In genomic region chr4:721261-722171, GRCh38 we compare ENCODE assay signal across 13 cellular contexts. TPM values are rescaled to one million over a fixed set of nuclear protein-coding genes. Genes with fewer than 3 reads are reported as not detected.
DNase-seq lines count a peak whose midpoint lies in the region; ATAC-seq, FAIRE-seq and TF ChIP-seq lines count a peak whose summit lies in the region.
"Had no signal": no experiment of that assay in that cellular context is flagged by ENCODE, and none has a peak within 500 bp of the region (broad histone marks: within the 10 kb centered on the region; RNA-seq: fewer than 3 reads in every experiment).

No MANE protein-coding gene starts in this region.

- peak overlapping the region; percentile 53 for H3K4ac ChIP-seq in trophoblast cell (ENCODE audit: low read depth, low read length)

- FAIRE-seq in K562 (lab: Jason Lieb, UNC) = no peak

- no peak overlapping the region for H2AK5ac ChIP-seq in trophoblast cell (ENCODE audit: low read length)

- H3K79me2 ChIP-seq in K562 (ENCODE audit: control insufficient read depth, insufficient read depth, low read length) (peaks cover 62% of the 10 kb centered on the region), trophoblast cell (ENCODE audit: control insufficient read depth, insufficient read depth, low read length, poor library complexity) (peaks cover 34% of the 10 kb centered on the region)

- H3K9me3 ChIP-seq in K562 (replicated peaks; ENCODE audit: control insufficient read depth, insufficient read depth, low read depth, low read length) = peaks cover 1% of the 10 kb centered on the region
- H3K9me3 ChIP-seq in trophoblast cell (ENCODE audit: insufficient read depth, low read depth, low read length) = peaks cover 8% of the 10 kb centered on the region
- no peaks in the 10 kb centered on the region for H3K9me3 ChIP-seq in body of pancreas

- TF ChIP-seq CTCF in K562 (IDR thresholded peaks at IDR 0.05 in 2 of 3, conservative IDR thresholded peaks at IDR 0.05 in 1 of 3; ENCODE audit: insufficient read depth in 2 of 3, low read depth in 1 of 3, low read length in 3 of 3) = no peak
- no peak for TF ChIP-seq CTCF in body of pancreas (IDR thresholded peaks at IDR 0.05)

- DNase-seq in EH (ENCODE audit: low read depth) (peak; percentile 46), K562 (ENCODE audit: extremely low read depth in 1 of 4, low spot score in 3 of 4) (no peak), left ventricle myocardium superior (peak; percentile 62), trophoblast cell (peak in 1 of 2 donors; percentile 12), iPS-NIHi11 (ENCODE audit: low spot score) (no peak), body of pancreas (no peak), erythroblast (lab: John Stamatoyannopoulos, UW) (no peak), KG1 (lab: John Stamatoyannopoulos, UW) (no peak)
- DNase-seq: activated CD4-positive, alpha-beta T cell treated with anti-CD3 and anti-CD28 coated beads, Interleukin-2, amount 10 ng/mL, durations not matched to agents 24 days and 14 days; CD4-positive, alpha-beta T cell; NCI-H1694; RPMI8226 had no signal

- no peaks in the 10 kb centered on the region; the same call in 1 of the 2 replicates for H4K20me1 ChIP-seq in K562 (replicated peaks; ENCODE audit: control insufficient read depth, insufficient read depth, low read length)

- H3K27ac ChIP-seq in K562 (ENCODE audit: extremely low read depth, low read depth, low read length) = no peak overlapping the region
- no peak overlapping the region for H3K27ac ChIP-seq in trophoblast cell (ENCODE audit: low read depth, low read length)
- H3K27ac ChIP-seq in body of pancreas = no peak overlapping the region

- TF ChIP-seq EP300 in K562 (IDR thresholded peaks at IDR 0.05; ENCODE audit: low read length) = no peak

- no peak overlapping the region for H4K91ac ChIP-seq in trophoblast cell (ENCODE audit: low read depth, low read length)

- no TSS peak for BruUV-seq in K562 (replicated peaks; lab: Mats Ljungman, UMichigan)

- H3K27me3 ChIP-seq in K562 (ENCODE audit: control insufficient read depth in 2 of 2, insufficient read depth in 2 of 2, low read length in 2 of 2) (no peaks in the 10 kb centered on the region), trophoblast cell (ENCODE audit: insufficient read depth, low read length) (no peaks in the 10 kb centered on the region), body of pancreas (no peaks in the 10 kb centered on the region)

- no peaks in the 10 kb centered on the region for H3K9me1 ChIP-seq in K562 (ENCODE audit: control insufficient read depth, insufficient read depth, low read length)

- no peak overlapping the region for H2AFZ ChIP-seq in K562 (ENCODE audit: low read depth, low read length)
- no peak overlapping the region for H2AFZ ChIP-seq in trophoblast cell (ENCODE audit: insufficient read depth, low read length, poor library complexity)

- in situ Hi-C loops in K562 (cut with MboI) = no loop called here

- intact Hi-C loops in K562 (cut with micrococcal nuclease) (no loop called here), left ventricle myocardium superior (cut with micrococcal nuclease) (no loop called here), body of pancreas (cut with DNase I) (no loop called here)

- H3K9ac ChIP-seq in K562 (ENCODE audit: insufficient read depth in 1 of 2, low read depth in 2 of 2, low read length in 2 of 2) (no peak overlapping the region), trophoblast cell (ENCODE audit: low read length) (no peak overlapping the region)

- no peak overlapping the region for H2BK120ac ChIP-seq in trophoblast cell (ENCODE audit: insufficient read depth, low read length, poor library complexity)

- no peak overlapping the region for H2BK12ac ChIP-seq in trophoblast cell (ENCODE audit: low read length)

- CTCF ChIA-PET in K562 (lab: Yijun Ruan, JAX; ENCODE audit: low intra/inter-chr PET ratio) = no interaction called here

- TF ChIP-seq POLR2A in K562 (conservative IDR thresholded peaks at IDR 0.05) = no peak
- no peak for TF ChIP-seq POLR2A in body of pancreas (IDR thresholded peaks at IDR 0.05)
- no peak for TF ChIP-seq POLR2A in erythroblast (IDR thresholded peaks at IDR 0.05; ENCODE audit: low read length)

- H3K4me3 ChIP-seq in K562 = no peak overlapping the region
- no peak overlapping the region for H3K4me3 ChIP-seq in trophoblast cell (ENCODE audit: low read depth, low read length)
- no peak overlapping the region for H3K4me3 ChIP-seq in body of pancreas

- peaks cover 16% of the 10 kb centered on the region; the same call in 2 of the 3 replicates for H3K36me3 ChIP-seq in K562 (ENCODE audit: control insufficient read depth, insufficient read depth, low read length)
- peaks cover 34 to 56% of the 10 kb centered on the region in 2 experiments for H3K36me3 ChIP-seq in trophoblast cell (ENCODE audit: control insufficient read depth in 1 of 2, insufficient read depth in 2 of 2, low read length in 2 of 2)
- H3K36me3 ChIP-seq in body of pancreas (replicated peaks in 1 of 2; ENCODE audit: insufficient read depth in 1 of 2, low read depth in 2 of 2) = no peaks in the 10 kb centered on the region

- no peak for TF ChIP-seq RAD21 in K562 (CRISPR knock-in tag; conservative IDR thresholded peaks at IDR 0.05 in 1 of 2, IDR thresholded peaks at IDR 0.05 in 1 of 2)

- WGBS in K562 (ENCODE audit: insufficient coverage, low coverage, missing lambda C conversion rate) = 92% methylated on average over 24 of the region's 31 CpGs
- no CpG with 5 or more reads among the region's 31 CpGs for WGBS in trophoblast cell (ENCODE audit: extremely low coverage, insufficient coverage, insufficient read length)
- 81 to 86% methylated on average over 31 of the region's 31 CpGs for WGBS in body of pancreas, 2 donors

- no peak for ATAC-seq in K562
- peak; percentile 35 for ATAC-seq in left ventricle myocardium superior
- ATAC-seq in body of pancreas = no peak

- H4K12ac ChIP-seq in trophoblast cell (ENCODE audit: low read depth, low read length) = no peak overlapping the region

- no peak overlapping the region for H3K23ac ChIP-seq in trophoblast cell (ENCODE audit: low read length)

- no peaks in the 10 kb centered on the region for H3K79me1 ChIP-seq in trophoblast cell (ENCODE audit: low read length)

- H3K4me1 ChIP-seq in K562 (replicated peaks in 1 of 2; ENCODE audit: control insufficient read depth in 2 of 2, insufficient read depth in 2 of 2, low read length in 2 of 2) (peaks cover 8 to 57% of the 10 kb centered on the region in 2 experiments), trophoblast cell (ENCODE audit: control insufficient read depth in 1 of 2, insufficient read depth in 2 of 2, low read length in 2 of 2) (no peaks in the 10 kb centered on the region), body of pancreas (no peaks in the 10 kb centered on the region)

- H3K18ac ChIP-seq in trophoblast cell (ENCODE audit: low read length) = peak overlapping the region; percentile 32

- no peak overlapping the region for H2BK5ac ChIP-seq in trophoblast cell (ENCODE audit: low read depth, low read length, poor library complexity)

- H3K4me2 ChIP-seq in K562 (ENCODE audit: insufficient read depth, low read length) (no peak overlapping the region), trophoblast cell (ENCODE audit: low read length) (no peak overlapping the region)

- no peak overlapping the region for H4K8ac ChIP-seq in trophoblast cell (ENCODE audit: low read depth, low read length)

- no peak overlapping the region for H3K14ac ChIP-seq in trophoblast cell (ENCODE audit: low read length)

- POLR2A ChIA-PET in K562 (lab: Yijun Ruan, JAX) = interaction anchor here (0.5 to 0.6 kb wide), 2 partner anchors 263 to 628 kb away, joined by 3 read pairs; no protein-coding TSS in a partner anchor

RNA-seq across cellular contexts. Expression of gene PCGF3, which starts 15.9 kb away (rescaled TPM):
- total RNA-seq in K562 (2011; cell fraction: chromatin; rRNA removed; ENCODE audit: low replicate concordance) = 122 and 175 TPM in 2 replicates
- total RNA-seq in K562 (2011; cell fraction: nucleolus; rRNA removed) = 123 and 128 TPM in 2 replicates
- total RNA-seq in K562 (2011; cell fraction: nucleoplasm; rRNA removed) = 119 and 129 TPM in 2 replicates
- total RNA-seq in K562 (2014; rRNA removed) = 31.3 and 39.9 TPM in 2 replicates
- total RNA-seq in K562 (2014; rRNA removed; fragmentation: Illumina TruSeq; extraction: Trizol) = 13.3 and 14.7 TPM in 2 replicates
- 19.1 and 20.3 TPM in 2 replicates for total RNA-seq in K562 (2015; rRNA removed; fragmentation: Illumina TruSeq; extraction: Trizol)
- 39.6 and 46.1 TPM in 2 replicates for total RNA-seq in K562 (2021)
- 37.2 and 42.2 TPM in 2 replicates for polyA plus RNA-seq in K562 (2011; rRNA removed)
- 35.7 and 39.0 TPM in 2 replicates for polyA plus RNA-seq in K562 (2011; cell fraction: cytosol; rRNA removed)
- 197 and 242 TPM in 2 replicates for polyA plus RNA-seq in K562 (2011; cell fraction: nucleus; rRNA removed)
- polyA plus RNA-seq in K562 (2012) = 22.9 and 34.4 TPM in 2 replicates
- polyA plus RNA-seq in K562 (2014; fragmentation: Illumina TruSeq; extraction: Trizol) = 18.9 and 20.4 TPM in 2 replicates
- polyA plus RNA-seq in K562 (2014; fragmentation: Nextera tagmentation; extraction: Ambion mirVana) = 1 to 10 TPM; 2.6 to 4.3 TPM
- polyA plus RNA-seq in K562 (2014; rRNA removed) = 40.1 and 40.2 TPM in 2 replicates
- 25.9 and 30.6 TPM in 2 replicates for polyA minus RNA-seq in K562 (2011; rRNA and poly(A)+ RNA removed)
- 22.7 and 34.9 TPM in 2 replicates for polyA minus RNA-seq in K562 (2011; cell fraction: cytosol; rRNA and poly(A)+ RNA removed)
- 74.0 and 79.4 TPM in 2 replicates for polyA minus RNA-seq in K562 (2011; cell fraction: nucleus; rRNA and poly(A)+ RNA removed)
- 20.9 TPM for total RNA-seq in left ventricle myocardium superior
- polyA plus RNA-seq in trophoblast cell (2013) = 63.6 and 66.1 TPM in 2 replicates
- total RNA-seq in body of pancreas = 10 to 100 TPM; 16.8 to 31.1 TPM

RNA-seq across cellular contexts. Expression of gene SLC49A3, which starts 32.6 kb away (rescaled TPM):
- total RNA-seq in K562 (2011; cell fraction: chromatin; rRNA removed; ENCODE audit: low replicate concordance) = not detected in 2 replicates
- 0.39 TPM in 1 of 2 replicates, not detected in the other for total RNA-seq in K562 (2011; cell fraction: nucleolus; rRNA removed)
- 0.61 TPM in 1 of 2 replicates, not detected in the other for total RNA-seq in K562 (2011; cell fraction: nucleoplasm; rRNA removed)
- total RNA-seq in K562 (2014; rRNA removed) (not detected in 2 replicates), K562 (2014; rRNA removed; fragmentation: Illumina TruSeq; extraction: Trizol) (not detected in 2 replicates), K562 (2015; rRNA removed; fragmentation: Illumina TruSeq; extraction: Trizol) (not detected in 2 replicates), K562 (2021) (0.24 and 0.29 TPM in 2 replicates), left ventricle myocardium superior (12.6 TPM), body of pancreas (1 to 10 TPM; 8.0 to 8.2 TPM)
- polyA plus RNA-seq in K562 (2011; rRNA removed) (not detected in 2 replicates), K562 (2014; fragmentation: Illumina TruSeq; extraction: Trizol) (not detected in 2 replicates), K562 (2014; fragmentation: Nextera tagmentation; extraction: Ambion mirVana) (not detected), K562 (2014; rRNA removed) (0.18 and 0.41 TPM in 2 replicates)
- 0.03 and 0.22 TPM in 2 replicates for polyA plus RNA-seq in K562 (2011; cell fraction: cytosol; rRNA removed)
- 0.25 and 0.55 TPM in 2 replicates for polyA plus RNA-seq in K562 (2011; cell fraction: nucleus; rRNA removed)
- 0.21 and 0.30 TPM in 2 replicates for polyA plus RNA-seq in K562 (2012)
- not detected in 2 replicates for polyA minus RNA-seq in K562 (2011; rRNA and poly(A)+ RNA removed)
- not detected in 2 replicates for polyA minus RNA-seq in K562 (2011; cell fraction: cytosol; rRNA and poly(A)+ RNA removed)
- not detected in 2 replicates for polyA minus RNA-seq in K562 (2011; cell fraction: nucleus; rRNA and poly(A)+ RNA removed)
- polyA plus RNA-seq in trophoblast cell (2013) = 1.8 and 2.1 TPM in 2 replicates
- polyA plus RNA-seq: neural cell had no signal

RNA-seq across cellular contexts. Expression of gene MYL5, which starts 47.2 kb away (rescaled TPM):
- total RNA-seq in K562 (2011; cell fraction: chromatin; rRNA removed; ENCODE audit: low replicate concordance) = 13.3 and 32.0 TPM in 2 replicates
- 19.7 and 19.9 TPM in 2 replicates for total RNA-seq in K562 (2011; cell fraction: nucleolus; rRNA removed)
- 9.6 and 13.4 TPM in 2 replicates for total RNA-seq in K562 (2011; cell fraction: nucleoplasm; rRNA removed)
- total RNA-seq in K562 (2014; rRNA removed) (4.9 and 6.2 TPM in 2 replicates), K562 (2014; rRNA removed; fragmentation: Illumina TruSeq; extraction: Trizol) (2.6 and 3.1 TPM in 2 replicates), K562 (2015; rRNA removed; fragmentation: Illumina TruSeq; extraction: Trizol) (5.1 and 5.9 TPM in 2 replicates), K562 (2021) (9.1 and 10.0 TPM in 2 replicates), left ventricle myocardium superior (2.7 TPM), body of pancreas (1 to 10 TPM; 3.0 to 6.0 TPM)
- polyA plus RNA-seq in K562 (2011; rRNA removed) (3.8 and 4.1 TPM in 2 replicates), K562 (2014; fragmentation: Illumina TruSeq; extraction: Trizol) (3.4 and 5.5 TPM in 2 replicates), K562 (2014; fragmentation: Nextera tagmentation; extraction: Ambion mirVana) (1 to 10 TPM; 1.4 TPM), K562 (2014; rRNA removed) (6.0 and 6.9 TPM in 2 replicates)
- polyA plus RNA-seq in K562 (2011; cell fraction: cytosol; rRNA removed) = 2.8 TPM in 2 replicates
- polyA plus RNA-seq in K562 (2011; cell fraction: nucleus; rRNA removed) = 18.2 and 29.5 TPM in 2 replicates
- 9.3 and 13.7 TPM in 2 replicates for polyA plus RNA-seq in K562 (2012)
- polyA minus RNA-seq in K562 (2011; rRNA and poly(A)+ RNA removed) = 3.1 and 4.0 TPM in 2 replicates
- polyA minus RNA-seq in K562 (2011; cell fraction: cytosol; rRNA and poly(A)+ RNA removed) = 0.76 and 1.5 TPM in 2 replicates
- 11.0 and 13.6 TPM in 2 replicates for polyA minus RNA-seq in K562 (2011; cell fraction: nucleus; rRNA and poly(A)+ RNA removed)
- polyA plus RNA-seq in trophoblast cell (2013) = 5.2 and 5.5 TPM in 2 replicates

RNA-seq across cellular contexts. Expression of gene ATP5ME, which starts 47.4 kb away (rescaled TPM):
- 72.8 and 88.6 TPM in 2 replicates for total RNA-seq in K562 (2011; cell fraction: chromatin; rRNA removed; ENCODE audit: low replicate concordance)
- 122 and 189 TPM in 2 replicates for total RNA-seq in K562 (2011; cell fraction: nucleolus; rRNA removed)
- 125 and 130 TPM in 2 replicates for total RNA-seq in K562 (2011; cell fraction: nucleoplasm; rRNA removed)
- total RNA-seq in K562 (2014; rRNA removed) (746 and 978 TPM in 2 replicates), K562 (2014; rRNA removed; fragmentation: Illumina TruSeq; extraction: Trizol) (839 and 887 TPM in 2 replicates), K562 (2015; rRNA removed; fragmentation: Illumina TruSeq; extraction: Trizol) (914 and 930 TPM in 2 replicates), K562 (2021) (509 and 535 TPM in 2 replicates), left ventricle myocardium superior (1,128 TPM), body of pancreas (10 to 100 TPM; 20.2 to 37.9 TPM)
- polyA plus RNA-seq in K562 (2011; rRNA removed) (573 and 595 TPM in 2 replicates), K562 (2014; fragmentation: Illumina TruSeq; extraction: Trizol) (632 and 822 TPM in 2 replicates), K562 (2014; fragmentation: Nextera tagmentation; extraction: Ambion mirVana) (1,000 to 10,000 TPM; 2,400 to 2,480 TPM), K562 (2014; rRNA removed) (987 and 1,053 TPM in 2 replicates)
- polyA plus RNA-seq in K562 (2011; cell fraction: cytosol; rRNA removed) = 589 and 678 TPM in 2 replicates
- 222 and 265 TPM in 2 replicates for polyA plus RNA-seq in K562 (2011; cell fraction: nucleus; rRNA removed)
- polyA plus RNA-seq in K562 (2012) = 689 and 2,439 TPM in 2 replicates
- 147 and 173 TPM in 2 replicates for polyA minus RNA-seq in K562 (2011; rRNA and poly(A)+ RNA removed)
- 96.7 and 103 TPM in 2 replicates for polyA minus RNA-seq in K562 (2011; cell fraction: cytosol; rRNA and poly(A)+ RNA removed)
- polyA minus RNA-seq in K562 (2011; cell fraction: nucleus; rRNA and poly(A)+ RNA removed) = 41.5 and 69.1 TPM in 2 replicates
- 783 and 790 TPM in 2 replicates for polyA plus RNA-seq in trophoblast cell (2013)

Comparison
In these comparisons a context has a peak if more than half of its experiments do, and no peak if none do; other contexts are left out.
1. DNase-seq: peak in EH (single experiment) and left ventricle myocardium superior (single experiment); none in K562 (0 of 4), iPS-NIHi11 (single experiment), body of pancreas (0 of 4), erythroblast (0 of 2) and KG1 (single experiment).